ENCODE assay signal across 12 cellular contexts in the genomic region with DNA sequence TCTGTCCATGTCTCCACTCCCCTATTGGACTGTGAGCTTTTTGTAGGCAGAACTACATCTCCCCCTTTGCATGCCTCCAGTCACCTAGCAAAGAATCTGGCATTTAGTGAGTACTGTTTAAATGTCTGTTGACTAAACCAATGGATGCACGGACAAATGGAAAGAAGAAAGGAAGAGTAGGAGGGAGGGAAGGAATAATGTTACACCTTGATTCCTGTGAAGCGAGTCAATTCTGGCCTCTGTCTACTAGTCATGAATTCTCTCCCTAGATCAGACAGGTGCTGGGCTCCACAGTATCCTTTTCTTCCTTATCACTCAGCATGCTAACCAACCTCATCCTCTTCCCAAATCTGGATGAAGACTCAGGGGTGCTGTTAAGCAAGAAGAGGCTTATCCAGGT.
"Had no signal": no experiment of that assay in that cellular context is flagged by ENCODE, and none has a peak within 500 bp of the region (broad histone marks: within the 10 kb centered on the region; RNA-seq: fewer than 3 reads in every experiment).

No MANE protein-coding gene starts in this region.

- FAIRE-seq: kidney, small intestine had no signal

- H3K36me3 ChIP-seq: gastroesophageal sphincter, neutrophil, thyroid gland, uterus had no signal

- H3K4me1 ChIP-seq: uterus had no signal

- H3K27me3 ChIP-seq: gastroesophageal sphincter, thyroid gland, uterus had no signal

- H3K9me3 ChIP-seq: gastroesophageal sphincter, neutrophil, thyroid gland, uterus had no signal

- ATAC-seq: gastroesophageal sphincter, right cardiac atrium had no signal

- H3K4me3 ChIP-seq: gastroesophageal sphincter, thyroid gland, uterus had no signal

- H3K27ac ChIP-seq: neutrophil, thyroid gland, uterus had no signal

- DNase-seq: activated CD4-positive, alpha-beta T cell treated with anti-CD3 and anti-CD28 coated beads, Interleukin-2, amount 10 ng/mL, durations not matched to agents 7 days and 5 days; activated CD4-positive, CD25-positive, alpha-beta regulatory T cell; activated effector memory CD4-positive, alpha-beta T cell treated with anti-CD3 and anti-CD28 coated beads, Interleukin-2, amount 50 U/mL, for 16 hours; amygdala; kidney; naive B cell; right cardiac atrium; small intestine; thyroid gland; uterus had no signal
